20 cellular contexts compared by ENCODE assay signal in the genomic region with DNA sequence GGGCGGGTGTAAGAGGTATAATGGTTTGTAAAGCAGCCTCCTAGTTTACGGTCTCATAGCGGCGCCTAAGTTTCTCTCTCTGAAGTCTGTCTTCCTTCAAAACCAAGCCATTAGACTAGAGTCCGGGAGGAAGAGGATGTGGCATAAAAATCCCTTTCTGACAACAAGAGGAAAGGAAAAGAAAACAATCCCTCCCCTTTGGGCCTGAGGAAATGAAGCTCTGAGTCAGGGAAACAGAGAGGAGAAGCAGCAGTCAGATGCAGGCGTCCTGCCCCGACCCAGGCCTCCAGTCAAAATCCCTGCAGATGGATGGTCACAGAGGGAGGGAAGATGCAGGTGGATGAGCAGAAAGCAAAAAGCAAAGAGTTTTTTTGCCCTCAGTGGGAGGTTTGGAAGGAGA.
"Had no signal": no experiment of that assay in that cellular context is flagged by ENCODE, and none has a peak within 500 bp of the region (broad histone marks: within the 10 kb centered on the region; RNA-seq: fewer than 3 reads in every experiment).

No MANE protein-coding gene starts in this region.

- H3K27me3 Mint-ChIP-seq: effector memory CD8-positive, alpha-beta T cell had no signal

- H3K4me3 ChIP-seq: ascending aorta, cardiac muscle cell, mucosa of descending colon, psoas muscle, suprapubic skin, upper lobe of left lung had no signal

- ATAC-seq: effector memory CD8-positive, alpha-beta T cell; mucosa of descending colon; natural killer cell; stimulated activated naive CD8-positive, alpha-beta T cell treated with anti-CD3 and anti-CD28 coated beads, Interleukin-15, Interleukin-2, amounts not matched to agents 100 U/mL and 50 U/mL, for 24 hours had no signal

- H3K27ac ChIP-seq: ascending aorta, cardiac muscle cell, psoas muscle, suprapubic skin had no signal

- DNase-seq: activated CD4-positive, alpha-beta T cell treated with anti-CD3 and anti-CD28 coated beads, Interleukin-2, amount 50 U/mL, for 48 hours; activated CD4-positive, CD25-positive, alpha-beta regulatory T cell; activated effector memory CD4-positive, alpha-beta T cell treated with Interleukin-2 at 50 U/mL for 16 hours; activated T-cell treated with anti-CD3 and anti-CD28 coated beads for 4 hours; cortex of kidney; effector memory CD8-positive, alpha-beta T cell; erythroblast; hypothalamus; mammary epithelial cell; mucosa of descending colon; natural killer cell; occipital lobe; psoas muscle; SHP77 treated with DMSO at 0.1 percent for 48 hours; stimulated activated CD4-positive, alpha-beta T cell treated with anti-CD3 and anti-CD28 coated beads, Interleukin-12 subunit alpha, Interleukin-12 subunit beta, amount 100 ng/mL, for 4 hours; stimulated activated naive CD8-positive, alpha-beta T cell treated with anti-CD3 and anti-CD28 coated beads, Interleukin-15, Interleukin-2, amounts not matched to agents 100 U/mL and 50 U/mL, for 24 hours; upper lobe of left lung had no signal

- H3K27me3 ChIP-seq: ascending aorta, cardiac muscle cell, suprapubic skin, upper lobe of left lung had no signal

- H3K4me3 Mint-ChIP-seq: effector memory CD8-positive, alpha-beta T cell; natural killer cell had no signal

- H3K9me3 ChIP-seq: ascending aorta, mucosa of descending colon, psoas muscle, suprapubic skin, upper lobe of left lung had no signal

- H3K36me3 ChIP-seq: cardiac muscle cell had no signal

- H3K9me3 Mint-ChIP-seq: effector memory CD8-positive, alpha-beta T cell; natural killer cell had no signal

- H3K4me1 ChIP-seq: ascending aorta, psoas muscle, suprapubic skin had no signal
